Comparison of ENCODE assay signal across 8 cellular contexts in genomic region chr17:21213491-21214014, GRCh38. TPM values are rescaled to one million over a fixed set of nuclear protein-coding genes. Genes with fewer than 3 reads are reported as not detected.
DNase-seq lines count a peak whose midpoint lies in the region; ATAC-seq and TF ChIP-seq lines count a peak whose summit lies in the region.

No MANE protein-coding gene starts in this region.

- H3K36me3 Mint-ChIP-seq in effector memory CD8-positive, alpha-beta T cell (ENCODE audit: insufficient read depth), result peaks cover 7% of the 10 kb centered on the region
- peaks cover 1% of the 10 kb centered on the region for H3K36me3 Mint-ChIP-seq in type B pancreatic cell

- TF ChIP-seq CTCF in AG09309 (IDR thresholded peaks at IDR 0.05; ENCODE audit: control insufficient read depth, insufficient read depth, low read depth, low read length, missing control alignments), result no peak
- TF ChIP-seq CTCF in mucosa of descending colon (IDR thresholded peaks at IDR 0.05), result no peak
- TF ChIP-seq CTCF in type B pancreatic cell (conservative IDR thresholded peaks at IDR 0.05), result no peak

- H3K4me1 Mint-ChIP-seq in effector memory CD8-positive, alpha-beta T cell (ENCODE audit: low read depth in 2 of 2), result peaks cover 33 to 34% of the 10 kb centered on the region in 2 donors
- peaks cover 38% of the 10 kb centered on the region for H3K4me1 Mint-ChIP-seq in type B pancreatic cell (ENCODE audit: unreplicated experiment)

- no peaks in the 10 kb centered on the region for H3K9me3 Mint-ChIP-seq in effector memory CD8-positive, alpha-beta T cell
- no peaks in the 10 kb centered on the region for H3K9me3 Mint-ChIP-seq in type B pancreatic cell

- intact Hi-C loops in mucosa of descending colon (cut with DNase I, micrococcal nuclease), result loop anchor here (10.0 kb wide), 1 partner anchor 89 kb away; the partner anchor contains the start of gene DHRS7B (in 2 of the 2)

- H3K4me1 ChIP-seq in SJCRH30, result peaks cover 11% of the 10 kb centered on the region
- H3K4me1 ChIP-seq in mucosa of descending colon (ENCODE audit: low read depth), result peaks cover 43% of the 10 kb centered on the region

- H3K27me3 ChIP-seq in SJCRH30, result no peaks in the 10 kb centered on the region

- H3K36me3 ChIP-seq in SJCRH30 (peaks cover 29% of the 10 kb centered on the region), mucosa of descending colon (ENCODE audit: low read depth) (no peaks in the 10 kb centered on the region)

- H3K4me3 Mint-ChIP-seq in effector memory CD8-positive, alpha-beta T cell, result peak overlapping the region; percentile 87 to 92
- peak overlapping the region; percentile 98 for H3K4me3 Mint-ChIP-seq in type B pancreatic cell

- DNase-seq in AG09309 (ENCODE audit: low read depth) (no peak), SJCRH30 (peak; percentile 83 to 84), mucosa of descending colon (peak in 2 of 3 donors; percentile 52 to 77), type B pancreatic cell (ENCODE audit: extremely low spot score, unreplicated experiment) (no peak), putamen (ENCODE audit: low spot score) (no peak)
- peak in 1 of 3 experiments; percentile 8 for DNase-seq in effector memory CD8-positive, alpha-beta T cell

- ATAC-seq in GM18873 (IDR thresholded peaks at IDR 0.05; ENCODE audit: low FRiP score, unreplicated experiment) (peak; percentile 27), HG03097 (IDR thresholded peaks at IDR 0.05; ENCODE audit: low FRiP score, unreplicated experiment) (peak; percentile 16), mucosa of descending colon (peak; percentile 37)
- peak; percentile 5 for ATAC-seq in effector memory CD8-positive, alpha-beta T cell (replicated peaks)

- H3K27ac Mint-ChIP-seq in effector memory CD8-positive, alpha-beta T cell, result peak overlapping the region; percentile 93 to 94
- peak overlapping the region; percentile 88 for H3K27ac Mint-ChIP-seq in type B pancreatic cell

- H3K27me3 Mint-ChIP-seq in effector memory CD8-positive, alpha-beta T cell, result no peaks in the 10 kb centered on the region
- no peaks in the 10 kb centered on the region for H3K27me3 Mint-ChIP-seq in type B pancreatic cell

- H3K4me3 ChIP-seq in AG09309 (ENCODE audit: control insufficient read depth, low read depth, low read length), result peak overlapping the region; percentile 98
- peak overlapping the region; percentile 93 for H3K4me3 ChIP-seq in SJCRH30
- H3K4me3 ChIP-seq in mucosa of descending colon, result peak overlapping the region; percentile 100

- peak overlapping the region; percentile 91 for H3K27ac ChIP-seq in SJCRH30

- H3K9me3 ChIP-seq in SJCRH30 (replicated peaks) (no peaks in the 10 kb centered on the region), mucosa of descending colon (no peaks in the 10 kb centered on the region)

RNA-seq across cellular contexts. Expression of gene TMEM11, which starts 0.4 kb away (rescaled TPM):
- total RNA-seq in SJCRH30 (2014; rRNA removed; shearing (Covaris generic)), result 86.1 and 88.9 TPM in 2 replicates
- total RNA-seq in mucosa of descending colon (10 to 100 TPM; 25.7 to 34.4 (median 27.1) TPM), type B pancreatic cell (ENCODE audit: low replicate concordance) (28.4 and 33.4 TPM in 2 replicates)

RNA-seq across cellular contexts. Expression of gene NATD1, which starts 39.7 kb away (rescaled TPM):
- total RNA-seq in SJCRH30 (2014; rRNA removed; shearing (Covaris generic)), result 5.1 and 5.4 TPM in 2 replicates
- total RNA-seq in mucosa of descending colon (10 to 100 TPM in 1 of 3 donors, 1 to 10 TPM in 2; 3.9 to 11.1 (median 7.2) TPM), type B pancreatic cell (ENCODE audit: low replicate concordance) (9.8 and 10.7 TPM in 2 replicates)

Comparison
In these comparisons a context has a peak if more than half of its experiments do, and no peak if none do; other contexts are left out.
1. DNase-seq: peak in SJCRH30 (2 of 2) and mucosa of descending colon (2 of 3); none in AG09309 (single experiment), type B pancreatic cell (single experiment) and putamen (single experiment).
2. Peak in every context shown above with its lines, with median percentiles within 50 percentile points of each other: H3K4me3 ChIP-seq and ATAC-seq.